In the genomic region with DNA sequence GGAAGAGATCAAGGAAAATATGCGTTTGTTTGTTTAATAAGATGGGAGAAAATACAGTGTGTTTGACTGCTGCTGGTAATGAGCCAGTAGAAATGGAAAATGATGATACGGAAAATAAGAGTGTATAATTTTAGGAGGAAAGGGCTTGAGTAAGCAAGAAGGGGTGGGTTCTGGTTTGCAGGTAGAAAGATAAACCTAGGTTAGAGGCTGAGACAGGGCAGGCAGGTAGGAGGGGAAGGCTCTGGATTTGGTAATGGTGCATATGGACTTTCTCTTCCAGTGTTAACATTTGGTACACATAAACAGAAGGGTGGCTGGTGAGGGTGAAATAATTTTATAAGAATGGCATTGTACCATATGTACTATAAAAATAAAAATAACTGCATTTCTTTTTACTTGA, we compare ENCODE assay signal across 7 cellular contexts.
DNase-seq lines count a peak whose midpoint lies in the region; ATAC-seq and TF ChIP-seq lines count a peak whose summit lies in the region.
"Not testable (repeated sequence)": the region's sequence is repeated elsewhere in the genome, so short reads cannot be mapped to it uniquely, and the experiment has no call there.

No MANE protein-coding gene starts in this region.

- H3K4me3 Mint-ChIP-seq in Calu3 (ENCODE audit: low read depth, unreplicated experiment) (peak overlapping the region; percentile 32), activated B cell treated with CpG ODN at 0.5 μM for 24 hours (peak overlapping the region; percentile 46)
- peak overlapping the region; percentile 60 for H3K4me3 Mint-ChIP-seq in activated T-cell treated with anti-CD3 and anti-CD28 coated beads, Interleukin-2, amount 50 U/mL, for 4 hours
- peak overlapping the region; percentile 68 for H3K4me3 Mint-ChIP-seq in activated naive CD8-positive, alpha-beta T cell treated with anti-CD3 and anti-CD28 coated beads, Interleukin-2, amount 50 U/mL, for 24 hours
- peak overlapping the region; percentile 59 for H3K4me3 Mint-ChIP-seq in dendritic cell treated with granulocyte-macrophage colony-stimulating factor and Interleukin-4, amounts not matched to agents 40 ng/mL and 50 ng/mL, for 4 days
- H3K4me3 Mint-ChIP-seq in mesothelial cell of epicardium: not testable (repeated sequence)
- H3K4me3 Mint-ChIP-seq in stimulated activated naive B cell treated with anti-CD40 and anti-IgM and Interleukin-4, amounts not matched to agents 10 μg/mL and 1 μg/mL and 100 μg/mL, for 72 hours: peak overlapping the region in 1 of 2 donors; percentile 71

- not testable (repeated sequence) for DNase-seq in Calu3; activated B cell treated with CpG ODN at 0.5 μM for 24 hours; activated T-cell treated with anti-CD3 and anti-CD28 coated beads, Interleukin-2, amount 50 U/mL, for 4 hours; activated naive CD8-positive, alpha-beta T cell treated with anti-CD3 and anti-CD28 coated beads, Interleukin-2, amount 50 U/mL, for 24 hours; mesothelial cell of epicardium (ENCODE audit: low spot score in 2 of 2, unreplicated experiment in 2 of 2); stimulated activated naive B cell treated with anti-CD40 and anti-IgM and Interleukin-4, amounts not matched to agents 10 μg/mL and 1 μg/mL and 100 μg/mL, for 72 hours

- POLR2A ChIA-PET in activated B cell treated with CpG ODN at 0.5 μM for 24 hours (lab: Charles Lee): not testable (repeated sequence)

- intact Hi-C loops in Calu3 (cut with micrococcal nuclease; ENCODE audit: unreplicated experiment); activated B cell treated with CpG ODN at 0.5 μM for 24 hours (cut with micrococcal nuclease); dendritic cell treated with granulocyte-macrophage colony-stimulating factor and Interleukin-4, amounts not matched to agents 40 ng/mL and 50 ng/mL, for 4 days (cut with micrococcal nuclease): not testable (repeated sequence)

- peaks cover 14% of the 10 kb centered on the region for H3K4me1 Mint-ChIP-seq in Calu3 (ENCODE audit: low read depth, unreplicated experiment)
- H3K4me1 Mint-ChIP-seq in activated B cell treated with CpG ODN at 0.5 μM for 24 hours: peaks cover 20% of the 10 kb centered on the region
- H3K4me1 Mint-ChIP-seq in activated T-cell treated with anti-CD3 and anti-CD28 coated beads, Interleukin-2, amount 50 U/mL, for 4 hours (ENCODE audit: low read depth); mesothelial cell of epicardium: not testable (repeated sequence)
- H3K4me1 Mint-ChIP-seq in activated naive CD8-positive, alpha-beta T cell treated with anti-CD3 and anti-CD28 coated beads, Interleukin-2, amount 50 U/mL, for 24 hours: peaks cover 18% of the 10 kb centered on the region
- peaks cover 28% of the 10 kb centered on the region for H3K4me1 Mint-ChIP-seq in dendritic cell treated with granulocyte-macrophage colony-stimulating factor and Interleukin-4, amounts not matched to agents 40 ng/mL and 50 ng/mL, for 4 days (ENCODE audit: low read depth)
- H3K4me1 Mint-ChIP-seq in stimulated activated naive B cell treated with anti-CD40 and anti-IgM and Interleukin-4, amounts not matched to agents 10 μg/mL and 1 μg/mL and 100 μg/mL, for 72 hours: peaks cover 10 to 16% of the 10 kb centered on the region in 2 donors

- CTCF ChIA-PET in Calu3 (lab: Charles Lee); activated B cell treated with CpG ODN at 0.5 μM for 24 hours (lab: Charles Lee): not testable (repeated sequence)

- ATAC-seq in activated B cell treated with CpG ODN at 0.5 μM for 24 hours (ENCODE audit: low read depth); activated T-cell treated with anti-CD3 and anti-CD28 coated beads, Interleukin-2, amount 50 U/mL, for 4 hours; stimulated activated naive B cell treated with anti-CD40 and anti-IgM and Interleukin-4, amounts not matched to agents 10 μg/mL and 1 μg/mL and 100 μg/mL, for 72 hours (replicated peaks): not testable (repeated sequence)
- ATAC-seq in activated naive CD8-positive, alpha-beta T cell treated with anti-CD3 and anti-CD28 coated beads, Interleukin-2, amount 50 U/mL, for 24 hours: peak; percentile 50

- not testable (repeated sequence) for H3K9me3 Mint-ChIP-seq in Calu3 (ENCODE audit: low read depth, unreplicated experiment); activated B cell treated with CpG ODN at 0.5 μM for 24 hours; activated T-cell treated with anti-CD3 and anti-CD28 coated beads, Interleukin-2, amount 50 U/mL, for 4 hours; activated naive CD8-positive, alpha-beta T cell treated with anti-CD3 and anti-CD28 coated beads, Interleukin-2, amount 50 U/mL, for 24 hours; dendritic cell treated with granulocyte-macrophage colony-stimulating factor and Interleukin-4, amounts not matched to agents 40 ng/mL and 50 ng/mL, for 4 days; mesothelial cell of epicardium; stimulated activated naive B cell treated with anti-CD40 and anti-IgM and Interleukin-4, amounts not matched to agents 10 μg/mL and 1 μg/mL and 100 μg/mL, for 72 hours

- not testable (repeated sequence) for H3K36me3 Mint-ChIP-seq in Calu3 (ENCODE audit: insufficient read depth, unreplicated experiment); activated B cell treated with CpG ODN at 0.5 μM for 24 hours (ENCODE audit: low read depth); activated T-cell treated with anti-CD3 and anti-CD28 coated beads, Interleukin-2, amount 50 U/mL, for 4 hours (ENCODE audit: insufficient read depth); activated naive CD8-positive, alpha-beta T cell treated with anti-CD3 and anti-CD28 coated beads, Interleukin-2, amount 50 U/mL, for 24 hours (ENCODE audit: low read depth); dendritic cell treated with granulocyte-macrophage colony-stimulating factor and Interleukin-4, amounts not matched to agents 40 ng/mL and 50 ng/mL, for 4 days (ENCODE audit: low read depth); mesothelial cell of epicardium; stimulated activated naive B cell treated with anti-CD40 and anti-IgM and Interleukin-4, amounts not matched to agents 10 μg/mL and 1 μg/mL and 100 μg/mL, for 72 hours

- TF ChIP-seq CTCF in Calu3 (IDR thresholded peaks at IDR 0.05; ENCODE audit: unreplicated experiment); activated B cell treated with CpG ODN at 0.5 μM for 24 hours (IDR thresholded peaks at IDR 0.05); mesothelial cell of epicardium (IDR thresholded peaks at IDR 0.05; ENCODE audit: unreplicated experiment): not testable (repeated sequence)

- not testable (repeated sequence) for BruUV-seq in Calu3 (replicated peaks; lab: Mats Ljungman, UMichigan)

- H3K27me3 Mint-ChIP-seq in Calu3 (ENCODE audit: unreplicated experiment); activated B cell treated with CpG ODN at 0.5 μM for 24 hours; activated T-cell treated with anti-CD3 and anti-CD28 coated beads, Interleukin-2, amount 50 U/mL, for 4 hours (ENCODE audit: low read depth); activated naive CD8-positive, alpha-beta T cell treated with anti-CD3 and anti-CD28 coated beads, Interleukin-2, amount 50 U/mL, for 24 hours; dendritic cell treated with granulocyte-macrophage colony-stimulating factor and Interleukin-4, amounts not matched to agents 40 ng/mL and 50 ng/mL, for 4 days; mesothelial cell of epicardium (ENCODE audit: low read depth); stimulated activated naive B cell treated with anti-CD40 and anti-IgM and Interleukin-4, amounts not matched to agents 10 μg/mL and 1 μg/mL and 100 μg/mL, for 72 hours: not testable (repeated sequence)

- H3K27ac Mint-ChIP-seq in Calu3 (ENCODE audit: unreplicated experiment): peak overlapping the region; percentile 19
- peak overlapping the region; percentile 81 for H3K27ac Mint-ChIP-seq in activated B cell treated with CpG ODN at 0.5 μM for 24 hours
- peak overlapping the region; percentile 84 for H3K27ac Mint-ChIP-seq in activated naive CD8-positive, alpha-beta T cell treated with anti-CD3 and anti-CD28 coated beads, Interleukin-2, amount 50 U/mL, for 24 hours
- H3K27ac Mint-ChIP-seq in dendritic cell treated with granulocyte-macrophage colony-stimulating factor and Interleukin-4, amounts not matched to agents 40 ng/mL and 50 ng/mL, for 4 days: peak overlapping the region; percentile 89
- H3K27ac Mint-ChIP-seq in mesothelial cell of epicardium: peak overlapping the region; percentile 52
- peak overlapping the region; percentile 85 for H3K27ac Mint-ChIP-seq in stimulated activated naive B cell treated with anti-CD40 and anti-IgM and Interleukin-4, amounts not matched to agents 10 μg/mL and 1 μg/mL and 100 μg/mL, for 72 hours

Comparison
In these comparisons a context has a peak if more than half of its experiments do, and no peak if none do; other contexts are left out.
1. H3K27ac Mint-ChIP-seq: peak in every context shown above with its lines; median percentile 89 in dendritic cell treated with granulocyte-macrophage colony-stimulating factor and Interleukin-4, amounts not matched to agents 40 ng/mL and 50 ng/mL, for 4 days; 85 in stimulated activated naive B cell treated with anti-CD40 and anti-IgM and Interleukin-4, amounts not matched to agents 10 μg/mL and 1 μg/mL and 100 μg/mL, for 72 hours; 84 in activated naive CD8-positive, alpha-beta T cell treated with anti-CD3 and anti-CD28 coated beads, Interleukin-2, amount 50 U/mL, for 24 hours; 81 in activated B cell treated with CpG ODN at 0.5 μM for 24 hours; 52 in mesothelial cell of epicardium; 19 in Calu3.